In the genomic region with DNA sequence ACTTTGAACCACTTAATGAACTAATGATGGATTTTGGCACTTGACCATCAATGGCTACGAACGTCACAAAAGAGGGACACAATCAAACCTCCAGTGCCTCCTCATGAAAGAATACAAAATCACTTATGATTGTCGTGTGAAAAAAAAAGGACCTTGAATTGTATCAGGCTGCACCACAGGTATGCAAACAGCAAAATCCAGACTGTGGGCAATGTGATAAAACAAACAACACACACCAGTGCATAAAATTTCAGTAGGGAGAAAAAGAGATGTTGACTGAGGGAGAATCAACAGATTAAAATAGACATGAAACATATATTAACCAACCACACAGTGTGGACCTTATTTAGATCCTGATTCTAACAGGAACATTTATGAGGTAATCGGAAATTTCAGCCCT, we compare ENCODE assay signal across 1 cellular context.
TF ChIP-seq lines count a peak whose summit lies in the region.

No MANE protein-coding gene starts in this region.

TF ChIP-seq in HepG2, 621 proteins besides CTCF, POLR2A, EP300 and RAD21 (continued from another document):
- TF ChIP-seq HNF1B (CRISPR knock-in tag; IDR thresholded peaks at IDR 0.05) (no peak), ZNF253 (CRISPR knock-in tag; IDR thresholded peaks at IDR 0.05; ENCODE audit: borderline replicate concordance) (no peak), SOX5 (CRISPR knock-in tag; IDR thresholded peaks at IDR 0.05; ENCODE audit: borderline replicate concordance) (peak; percentile 49; the same call in 1 of the 2 replicates), SOX13 (IDR thresholded peaks at IDR 0.05) (no peak), SOX13 (CRISPR knock-in tag; conservative IDR thresholded peaks at IDR 0.05 in 1 of 2, IDR thresholded peaks at IDR 0.05 in 1 of 2) (peak in 1 of 2 experiments; percentile 72; a peak in 2 of 4 replicates), ESRRA (CRISPR knock-in tag; IDR thresholded peaks at IDR 0.05; ENCODE audit: low read depth) (no peak), NAIF1 (CRISPR knock-in tag; IDR thresholded peaks at IDR 0.05; ENCODE audit: borderline replicate concordance) (no peak), HBP1 (CRISPR knock-in tag; IDR thresholded peaks at IDR 0.05; ENCODE audit: low read depth) (no peak), ZNF720 (CRISPR knock-in tag; IDR thresholded peaks at IDR 0.05) (no peak), ZKSCAN1 (IDR thresholded peaks at IDR 0.05; ENCODE audit: low read length) (no peak), RELA (CRISPR knock-in tag; IDR thresholded peaks at IDR 0.05) (no peak), ZNF792 (CRISPR knock-in tag; IDR thresholded peaks at IDR 0.05) (no peak), USF2 (IDR thresholded peaks at IDR 0.05; ENCODE audit: low read depth, low read length) (no peak), USF2 (CRISPR knock-in tag; IDR thresholded peaks at IDR 0.05; ENCODE audit: borderline replicate concordance) (no peak), NPAS2 (CRISPR knock-in tag; IDR thresholded peaks at IDR 0.05; ENCODE audit: borderline replicate concordance) (no peak)
- TF ChIP-seq, protein P1, sequence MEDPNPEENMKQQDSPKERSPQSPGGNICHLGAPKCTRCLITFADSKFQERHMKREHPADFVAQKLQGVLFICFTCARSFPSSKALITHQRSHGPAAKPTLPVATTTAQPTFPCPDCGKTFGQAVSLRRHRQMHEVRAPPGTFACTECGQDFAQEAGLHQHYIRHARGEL (CRISPR knock-in tag; IDR thresholded peaks at IDR 0.05) = no peak
- TF ChIP-seq, protein P2, sequence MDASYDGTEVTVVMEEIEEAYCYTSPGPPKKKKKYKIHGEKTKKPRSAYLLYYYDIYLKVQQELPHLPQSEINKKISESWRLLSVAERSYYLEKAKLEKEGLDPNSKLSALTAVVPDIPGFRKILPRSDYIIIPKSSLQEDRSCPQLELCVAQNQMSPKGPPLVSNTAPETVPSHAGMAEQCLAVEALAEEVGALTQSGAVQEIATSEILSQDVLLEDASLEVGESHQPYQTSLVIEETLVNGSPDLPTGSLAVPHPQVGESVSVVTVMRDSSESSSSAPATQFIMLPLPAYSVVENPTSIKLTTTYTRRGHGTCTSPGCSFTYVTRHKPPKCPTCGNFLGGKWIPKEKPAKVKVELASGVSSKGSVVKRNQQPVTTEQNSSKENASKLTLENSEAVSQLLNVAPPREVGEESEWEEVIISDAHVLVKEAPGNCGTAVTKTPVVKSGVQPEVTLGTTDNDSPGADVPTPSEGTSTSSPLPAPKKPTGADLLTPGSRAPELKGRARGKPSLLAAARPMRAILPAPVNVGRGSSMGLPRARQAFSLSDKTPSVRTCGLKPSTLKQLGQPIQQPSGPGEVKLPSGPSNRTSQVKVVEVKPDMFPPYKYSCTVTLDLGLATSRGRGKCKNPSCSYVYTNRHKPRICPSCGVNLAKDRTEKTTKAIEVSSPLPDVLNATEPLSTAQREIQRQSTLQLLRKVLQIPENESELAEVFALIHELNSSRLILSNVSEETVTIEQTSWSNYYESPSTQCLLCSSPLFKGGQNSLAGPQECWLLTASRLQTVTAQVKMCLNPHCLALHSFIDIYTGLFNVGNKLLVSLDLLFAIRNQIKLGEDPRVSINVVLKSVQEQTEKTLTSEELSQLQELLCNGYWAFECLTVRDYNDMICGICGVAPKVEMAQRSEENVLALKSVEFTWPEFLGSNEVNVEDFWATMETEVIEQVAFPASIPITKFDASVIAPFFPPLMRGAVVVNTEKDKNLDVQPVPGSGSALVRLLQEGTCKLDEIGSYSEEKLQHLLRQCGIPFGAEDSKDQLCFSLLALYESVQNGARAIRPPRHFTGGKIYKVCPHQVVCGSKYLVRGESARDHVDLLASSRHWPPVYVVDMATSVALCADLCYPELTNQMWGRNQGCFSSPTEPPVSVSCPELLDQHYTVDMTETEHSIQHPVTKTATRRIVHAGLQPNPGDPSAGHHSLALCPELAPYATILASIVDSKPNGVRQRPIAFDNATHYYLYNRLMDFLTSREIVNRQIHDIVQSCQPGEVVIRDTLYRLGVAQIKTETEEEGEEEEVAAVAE (CRISPR knock-in tag; IDR thresholded peaks at IDR 0.05; ENCODE audit: borderline replicate concordance) = no peak
